Comparison of ENCODE assay signal across 8 cellular contexts in genomic region chr2:105294844-105295481, GRCh38. TPM values are rescaled to one million over a fixed set of nuclear protein-coding genes. Genes with fewer than 3 reads are reported as not detected.
DNase-seq lines count a peak whose midpoint lies in the region; ATAC-seq, FAIRE-seq and TF ChIP-seq lines count a peak whose summit lies in the region.

No MANE protein-coding gene starts in this region.

- no peak overlapping the region for H3K27ac ChIP-seq in OCI-LY7 (ENCODE audit: low read depth, low read length, poor library complexity, severe bottlenecking)
- peak overlapping the region; percentile 43 for H3K27ac ChIP-seq in suprapubic skin

- H3K9me3 ChIP-seq in OCI-LY7 (ENCODE audit: low read length) = no peaks in the 10 kb centered on the region
- H3K9me3 ChIP-seq in suprapubic skin = no peaks in the 10 kb centered on the region

- peaks cover 3% of the 10 kb centered on the region; the same call in 1 of the 2 replicates for H4K20me1 ChIP-seq in OCI-LY7 (ENCODE audit: insufficient read depth, low read length)

- no peak overlapping the region for H3K4me2 ChIP-seq in OCI-LY7 (ENCODE audit: low read length)

- no peak overlapping the region for H2AFZ ChIP-seq in OCI-LY7 (ENCODE audit: low read length)

- no peak for FAIRE-seq in bronchial epithelial cell (lab: Jason Lieb, UNC)

- peak; percentile 68 for ATAC-seq in HG02884 (IDR thresholded peaks at IDR 0.05; ENCODE audit: unreplicated experiment)

- DNase-seq in NCI-H510A treated with DMSO at 0.1 percent for 48 hours (lab: John Stamatoyannopoulos, UW) (peak; percentile 32), NCI-H510A (lab: John Stamatoyannopoulos, UW) (no peak), OCI-LY7 (ENCODE audit: low spot score) (peak; percentile 39), bronchial epithelial cell (ENCODE audit: low read depth) (peak; percentile 50), kidney epithelial cell (ENCODE audit: low read depth) (no peak), suprapubic skin (ENCODE audit: low spot score in 2 of 2) (no peak), NCI-H345 (lab: John Stamatoyannopoulos, UW) (no peak)

- TF ChIP-seq EP300 in suprapubic skin (IDR thresholded peaks at IDR 0.05) = no peak

- no peaks in the 10 kb centered on the region for H3K9me2 ChIP-seq in OCI-LY7 (ENCODE audit: insufficient read depth, low read length)

- POLR2A ChIA-PET in OCI-LY7 (lab: Charles Lee) = interaction anchor here (0.7 kb wide), 1 partner anchor 576 kb away, joined by 4 read pairs; no protein-coding TSS in a partner anchor

- intact Hi-C loops in OCI-LY7 (cut with micrococcal nuclease; ENCODE audit: unreplicated experiment) = no loop called here

- H3K79me2 ChIP-seq in OCI-LY7 (ENCODE audit: insufficient read depth, low read depth, low read length) = no peaks in the 10 kb centered on the region

- H3K4me1 ChIP-seq in OCI-LY7 (ENCODE audit: insufficient read depth, low read length, poor library complexity, severe bottlenecking) (no peaks in the 10 kb centered on the region), suprapubic skin (peaks cover 7% of the 10 kb centered on the region)

- WGBS in suprapubic skin = 34% methylated on average over 5 of the region's 5 CpGs

- H3K4me3 ChIP-seq in OCI-LY7 (ENCODE audit: low read depth, low read length, poor library complexity, severe bottlenecking) (no peak overlapping the region), bronchial epithelial cell (ENCODE audit: low read depth, low read length) (no peak overlapping the region), kidney epithelial cell (ENCODE audit: low read depth, low read length) (no peak overlapping the region), suprapubic skin (no peak overlapping the region)

- TF ChIP-seq CTCF in OCI-LY7 (conservative IDR thresholded peaks at IDR 0.05; ENCODE audit: low read length) (peak; percentile 75), bronchial epithelial cell (IDR thresholded peaks at IDR 0.05; ENCODE audit: insufficient read depth, low read length, severe bottlenecking) (peak; percentile 66), kidney epithelial cell (IDR thresholded peaks at IDR 0.05; ENCODE audit: insufficient read depth, low read length, poor library complexity, severe bottlenecking) (peak; percentile 69), suprapubic skin (IDR thresholded peaks at IDR 0.05) (peak; percentile 10 to 18)

- CTCF ChIA-PET in OCI-LY7 (lab: Charles Lee; ENCODE audit: unreplicated experiment) = interaction anchor here (1.2 kb wide), 1 partner anchor 220 kb away, joined by 3 read pairs; no protein-coding TSS in a partner anchor

- no TSS peak for BruUV-seq in OCI-LY7 (replicated peaks; lab: Mats Ljungman, UMichigan)

- H3K36me3 ChIP-seq in OCI-LY7 (ENCODE audit: insufficient read depth, low read length) = peaks cover 79% of the 10 kb centered on the region
- H3K36me3 ChIP-seq in bronchial epithelial cell (ENCODE audit: control insufficient read depth, insufficient read depth, low read length) = peaks cover 11% of the 10 kb centered on the region
- H3K36me3 ChIP-seq in kidney epithelial cell (ENCODE audit: control insufficient read depth, insufficient read depth, low read length) = peaks cover 2% of the 10 kb centered on the region
- peaks cover 50% of the 10 kb centered on the region for H3K36me3 ChIP-seq in suprapubic skin

- no peak for TF ChIP-seq POLR2A in suprapubic skin (IDR thresholded peaks at IDR 0.05)

- no peaks in the 10 kb centered on the region for H3K27me3 ChIP-seq in bronchial epithelial cell (ENCODE audit: control insufficient read depth, insufficient read depth, low read length)
- H3K27me3 ChIP-seq in kidney epithelial cell (ENCODE audit: control insufficient read depth, insufficient read depth, low read length) = no peaks in the 10 kb centered on the region
- no peaks in the 10 kb centered on the region for H3K27me3 ChIP-seq in suprapubic skin

RNA-seq across cellular contexts. Expression of gene TGFBRAP1, which starts 34.6 kb away (rescaled TPM):
- 17.6 and 24.6 TPM in 2 replicates for total RNA-seq in OCI-LY7 (2014; rRNA removed; shearing (Covaris generic))
- 20.5 and 22.2 TPM in 2 replicates for total RNA-seq in OCI-LY7 (2022)
- total RNA-seq in bronchial epithelial cell = 10.8 and 13.7 TPM in 2 replicates
- total RNA-seq in kidney epithelial cell = 19.6 and 24.1 TPM in 2 replicates
- total RNA-seq in suprapubic skin = 10 to 100 TPM; 31.0 to 38.1 (median 36.9) TPM

RNA-seq across cellular contexts. Expression of gene C2orf49, which starts 42.4 kb away (rescaled TPM):
- total RNA-seq in OCI-LY7 (2014; rRNA removed; shearing (Covaris generic)) = 11.8 and 13.1 TPM in 2 replicates
- total RNA-seq in OCI-LY7 (2022) (17.0 and 18.3 TPM in 2 replicates), bronchial epithelial cell (25.6 and 28.2 TPM in 2 replicates), kidney epithelial cell (23.3 and 29.5 TPM in 2 replicates), suprapubic skin (10 to 100 TPM; 17.5 to 33.6 (median 27.8) TPM)

RNA-seq across cellular contexts. Expression of gene GPR45, which starts 53.4 kb away (rescaled TPM):
- not detected in 2 replicates for total RNA-seq in OCI-LY7 (2014; rRNA removed; shearing (Covaris generic))
- total RNA-seq in OCI-LY7 (2022) (not detected in 2 replicates), bronchial epithelial cell (not detected in 2 replicates), kidney epithelial cell (not detected in 2 replicates), suprapubic skin (not detected)

Comparison
In these comparisons a context has a peak if more than half of its experiments do, and no peak if none do; other contexts are left out.
1. DNase-seq: peak in NCI-H510A treated with DMSO at 0.1 percent for 48 hours (single experiment), OCI-LY7 (single experiment) and bronchial epithelial cell (single experiment); none in NCI-H510A (single experiment), kidney epithelial cell (single experiment), suprapubic skin (0 of 2) and NCI-H345 (single experiment).
2. CTCF ChIP-seq: peak in every context shown above with its lines; median percentile 75 in OCI-LY7; 69 in kidney epithelial cell; 66 in bronchial epithelial cell; 14 in suprapubic skin.